ENCODE assay signal across 14 cellular contexts in genomic region chr10:113108948-113109347, GRCh38.
"Had no signal": no experiment of that assay in that cellular context is flagged by ENCODE, and none has a peak within 500 bp of the region (broad histone marks: within the 10 kb centered on the region; RNA-seq: fewer than 3 reads in every experiment).

No MANE protein-coding gene starts in this region.

- H3K9me3 ChIP-seq: gastrocnemius medialis, heart right ventricle, mucosa of descending colon, right atrium auricular region, tibial artery, upper lobe of right lung had no signal

- H3K27ac Mint-ChIP-seq: naive thymus-derived CD8-positive, alpha-beta T cell had no signal

- H3K27ac ChIP-seq: coronary artery, gastrocnemius medialis, heart right ventricle, right atrium auricular region, upper lobe of right lung had no signal

- H3K27me3 ChIP-seq: gastrocnemius medialis, heart right ventricle, right atrium auricular region, tibial artery, upper lobe of right lung had no signal

- H3K4me3 ChIP-seq: coronary artery, gastrocnemius medialis, heart right ventricle, mucosa of descending colon, right atrium auricular region, tibial artery, upper lobe of right lung had no signal

- ATAC-seq: esophagus mucosa; gastrocnemius medialis; left lobe of liver; naive thymus-derived CD8-positive, alpha-beta T cell had no signal

- H3K27me3 Mint-ChIP-seq: naive thymus-derived CD8-positive, alpha-beta T cell had no signal

- FAIRE-seq: endometrium, small intestine had no signal

- H3K9me3 Mint-ChIP-seq: naive thymus-derived CD8-positive, alpha-beta T cell had no signal

- H3K36me3 ChIP-seq: gastrocnemius medialis, heart right ventricle, right atrium auricular region, tibial artery, upper lobe of right lung had no signal

- H3K4me3 Mint-ChIP-seq: naive thymus-derived CD8-positive, alpha-beta T cell had no signal

- H3K4me1 Mint-ChIP-seq: naive thymus-derived CD8-positive, alpha-beta T cell had no signal

- DNase-seq: effector CD4-positive, alpha-beta T cell; gastrocnemius medialis; mammary epithelial cell; small intestine; tibial artery had no signal
